ENCODE assay signal across 9 cellular contexts in genomic region chr2:144240656-144241339, GRCh38.
DNase-seq lines count a peak whose midpoint lies in the region; ATAC-seq and TF ChIP-seq lines count a peak whose summit lies in the region.
"Had no signal": no experiment of that assay in that cellular context is flagged by ENCODE, and none has a peak within 500 bp of the region (broad histone marks: within the 10 kb centered on the region; RNA-seq: fewer than 3 reads in every experiment).

No MANE protein-coding gene starts in this region.

- H3K36me3 ChIP-seq in OCI-LY7 (ENCODE audit: insufficient read depth, low read length), result no peaks in the 10 kb centered on the region

- H3K27me3 Mint-ChIP-seq in activated CD4-positive, alpha-beta T cell treated with anti-CD3 and anti-CD28 coated beads, Interleukin-2, amount 10 ng/mL, durations not matched to agents 24 days and 14 days, result no peaks in the 10 kb centered on the region
- no peaks in the 10 kb centered on the region for H3K27me3 Mint-ChIP-seq in stimulated activated memory B cell treated with anti-CD40 and anti-IgM and Interleukin-4, amounts not matched to agents 10 μg/mL and 1 μg/mL and 100 μg/mL, for 72 hours

- peaks cover 92% of the 10 kb centered on the region for H3K4me1 ChIP-seq in OCI-LY7 (ENCODE audit: insufficient read depth, low read length, poor library complexity, severe bottlenecking)
- H3K4me1 ChIP-seq: A549 had no signal

- peak overlapping the region; percentile 55 for H3K4me3 ChIP-seq in OCI-LY7 (ENCODE audit: low read depth, low read length, poor library complexity, severe bottlenecking)
- H3K4me3 ChIP-seq: A549 had no signal

- H3K79me2 ChIP-seq in OCI-LY7 (ENCODE audit: insufficient read depth, low read depth, low read length), result peaks cover 75% of the 10 kb centered on the region

- H2AFZ ChIP-seq in OCI-LY7 (ENCODE audit: low read length), result peak overlapping the region; percentile 22; the same call in 1 of the 2 replicates

- no peak for DNase-seq in activated CD4-positive, alpha-beta T cell treated with anti-CD3 and anti-CD28 coated beads, Interleukin-2, amount 10 ng/mL, durations not matched to agents 24 days and 14 days
- DNase-seq in activated CD4-positive, alpha-beta T cell treated with anti-CD3 and anti-CD28 coated beads for 48 hours, result no peak
- DNase-seq in OCI-LY7 (ENCODE audit: low spot score) (peak; percentile 92), ecto neural progenitor cell (ENCODE audit: low spot score) (no peak), hepatic stellate cell (ENCODE audit: low spot score) (no peak)
- DNase-seq in stimulated activated CD4-positive, alpha-beta T cell treated with anti-CD3 and anti-CD28 coated beads, Interleukin-2, amount 100 ng/mL, for 24 hours, result no peak

- H3K4me1 Mint-ChIP-seq in activated CD4-positive, alpha-beta T cell treated with anti-CD3 and anti-CD28 coated beads, Interleukin-2, amount 10 ng/mL, durations not matched to agents 24 days and 14 days, result peaks cover 32% of the 10 kb centered on the region
- H3K4me1 Mint-ChIP-seq in stimulated activated memory B cell treated with anti-CD40 and anti-IgM and Interleukin-4, amounts not matched to agents 10 μg/mL and 1 μg/mL and 100 μg/mL, for 72 hours, result peaks cover 69% of the 10 kb centered on the region

- H3K27ac ChIP-seq in OCI-LY7 (ENCODE audit: low read depth, low read length, poor library complexity, severe bottlenecking), result peak overlapping the region; percentile 98
- H3K27ac ChIP-seq: A549 had no signal

- intact Hi-C loops in activated CD4-positive, alpha-beta T cell treated with anti-CD3 and anti-CD28 coated beads, Interleukin-2, amount 10 ng/mL, durations not matched to agents 24 days and 14 days (cut with micrococcal nuclease), result no loop called here
- intact Hi-C loops in OCI-LY7 (cut with micrococcal nuclease; ENCODE audit: unreplicated experiment), result loop anchor here (2.0 to 10.0 kb wide), 5 partner anchors 90 to 1170 kb away; no protein-coding TSS in a partner anchor

- TF ChIP-seq CTCF in OCI-LY7 (conservative IDR thresholded peaks at IDR 0.05; ENCODE audit: low read length), result no peak

- BruUV-seq in OCI-LY7 (replicated peaks; lab: Mats Ljungman, UMichigan), result TSS peak; percentile 89

- peak overlapping the region; percentile 39 for H3K27ac Mint-ChIP-seq in activated CD4-positive, alpha-beta T cell treated with anti-CD3 and anti-CD28 coated beads, Interleukin-2, amount 10 ng/mL, durations not matched to agents 24 days and 14 days
- peak overlapping the region; percentile 90 for H3K27ac Mint-ChIP-seq in stimulated activated memory B cell treated with anti-CD40 and anti-IgM and Interleukin-4, amounts not matched to agents 10 μg/mL and 1 μg/mL and 100 μg/mL, for 72 hours

- no peaks in the 10 kb centered on the region for H4K20me1 ChIP-seq in OCI-LY7 (ENCODE audit: insufficient read depth, low read length)

- H3K9me3 ChIP-seq in OCI-LY7 (ENCODE audit: low read length), result no peaks in the 10 kb centered on the region
- H3K9me3 ChIP-seq: A549 had no signal

- POLR2A ChIA-PET in OCI-LY7 (lab: Charles Lee), result interaction anchor here (0.5 to 3.3 kb wide), 12 partner anchors 18 to 274 kb away, joined by 3 to 19 read pairs (median 6); no protein-coding TSS in a partner anchor

- peak overlapping the region; percentile 81 for H3K4me2 ChIP-seq in OCI-LY7 (ENCODE audit: low read length)
- H3K4me2 ChIP-seq: A549 had no signal

- H3K9me3 Mint-ChIP-seq in activated CD4-positive, alpha-beta T cell treated with anti-CD3 and anti-CD28 coated beads, Interleukin-2, amount 10 ng/mL, durations not matched to agents 24 days and 14 days, result peaks cover 12% of the 10 kb centered on the region
- H3K9me3 Mint-ChIP-seq in stimulated activated memory B cell treated with anti-CD40 and anti-IgM and Interleukin-4, amounts not matched to agents 10 μg/mL and 1 μg/mL and 100 μg/mL, for 72 hours, result peaks cover 5% of the 10 kb centered on the region

- no peak overlapping the region for H3K4me3 Mint-ChIP-seq in activated CD4-positive, alpha-beta T cell treated with anti-CD3 and anti-CD28 coated beads, Interleukin-2, amount 10 ng/mL, durations not matched to agents 24 days and 14 days
- peak overlapping the region; percentile 21 for H3K4me3 Mint-ChIP-seq in stimulated activated memory B cell treated with anti-CD40 and anti-IgM and Interleukin-4, amounts not matched to agents 10 μg/mL and 1 μg/mL and 100 μg/mL, for 72 hours

- peaks cover 2% of the 10 kb centered on the region for H3K36me3 Mint-ChIP-seq in activated CD4-positive, alpha-beta T cell treated with anti-CD3 and anti-CD28 coated beads, Interleukin-2, amount 10 ng/mL, durations not matched to agents 24 days and 14 days (ENCODE audit: low read depth)
- no peaks in the 10 kb centered on the region for H3K36me3 Mint-ChIP-seq in stimulated activated memory B cell treated with anti-CD40 and anti-IgM and Interleukin-4, amounts not matched to agents 10 μg/mL and 1 μg/mL and 100 μg/mL, for 72 hours

- H3K9me2 ChIP-seq in OCI-LY7 (ENCODE audit: insufficient read depth, low read length), result no peaks in the 10 kb centered on the region

- peak; percentile 89 for ATAC-seq in HG02852 (IDR thresholded peaks at IDR 0.05; ENCODE audit: unreplicated experiment)
- peak; percentile 94 for ATAC-seq in stimulated activated memory B cell treated with anti-CD40 and anti-IgM and Interleukin-4, amounts not matched to agents 10 μg/mL and 1 μg/mL and 100 μg/mL, for 72 hours
- ATAC-seq: A549 had no signal

- CTCF ChIA-PET in OCI-LY7 (lab: Charles Lee; ENCODE audit: unreplicated experiment), result no interaction called here
